18 cellular contexts compared by ENCODE assay signal in genomic region chr17:63345598-63345997, GRCh38.
DNase-seq lines count a peak whose midpoint lies in the region; ATAC-seq and TF ChIP-seq lines count a peak whose summit lies in the region.
"Had no signal": no experiment of that assay in that cellular context is flagged by ENCODE, and none has a peak within 500 bp of the region (broad histone marks: within the 10 kb centered on the region; RNA-seq: fewer than 3 reads in every experiment).

No MANE protein-coding gene starts in this region.

- H2AFZ ChIP-seq in SK-N-SH (ENCODE audit: low read depth) (no peak overlapping the region), osteoblast (ENCODE audit: low read length) (no peak overlapping the region)
- H2AFZ ChIP-seq: GM23338, PC-9 had no signal

- POLR2A ChIA-PET in SK-N-SH (lab: Yijun Ruan, JAX), result no interaction called here

- TF ChIP-seq EP300 in SK-N-SH (IDR thresholded peaks at IDR 0.05; ENCODE audit: borderline replicate concordance in 1 of 2, low read depth in 1 of 2, low read length in 1 of 2), result peak in 1 of 2 experiments; percentile 51; a peak in 1 of 4 replicates

- H3K36me3 ChIP-seq in SK-N-SH (replicated peaks in 1 of 2; ENCODE audit: control insufficient read depth in 1 of 2, insufficient read depth in 2 of 2, low read length in 1 of 2), result peaks cover 53 to 58% of the 10 kb centered on the region in 2 experiments
- H3K36me3 ChIP-seq in osteoblast (ENCODE audit: insufficient read depth, low read length), result peaks cover 9% of the 10 kb centered on the region
- H3K36me3 ChIP-seq: SJCRH30 had no signal

- TF ChIP-seq CTCF in SK-N-SH (IDR thresholded peaks at IDR 0.05) (no peak), fibroblast of mammary gland (conservative IDR thresholded peaks at IDR 0.05; ENCODE audit: control insufficient read depth, insufficient read depth, low read depth, low read length) (no peak), osteoblast (IDR thresholded peaks at IDR 0.05; ENCODE audit: extremely low read depth, low read depth, low read length) (no peak), GM13977 (IDR thresholded peaks at IDR 0.05; ENCODE audit: extremely low read depth, insufficient read depth, missing control alignments) (no peak)

- ATAC-seq in stimulated activated naive CD8-positive, alpha-beta T cell treated with anti-CD3 and anti-CD28 coated beads, Interleukin-15, amount 100 ng/mL, for 72 hours, result no peak
- ATAC-seq: GM23338 had no signal

- no peaks in the 10 kb centered on the region for H3K4me1 Mint-ChIP-seq in stimulated activated naive CD8-positive, alpha-beta T cell treated with anti-CD3 and anti-CD28 coated beads, Interleukin-15, amount 100 ng/mL, for 72 hours

- in situ Hi-C loops in GM13977 (cut with MboI; ENCODE audit: low pct_unique_long_range_greater_than_20kb, low sequenced_read_pairs, unreplicated experiment), result no loop called here

- H4K20me1 ChIP-seq in SK-N-SH (ENCODE audit: insufficient read depth) (no peaks in the 10 kb centered on the region), osteoblast (ENCODE audit: insufficient read depth, low read length) (no peaks in the 10 kb centered on the region)

- H3K4me3 ChIP-seq in SK-N-SH (ENCODE audit: low read depth in 2 of 2, low read length in 1 of 2) (no peak overlapping the region), fibroblast of mammary gland (ENCODE audit: control insufficient read depth, low read depth, low read length) (no peak overlapping the region), osteoblast (ENCODE audit: insufficient read depth, low read length) (no peak overlapping the region)
- H3K4me3 ChIP-seq: GM23338, PC-9, SJCRH30 had no signal

- CTCF ChIA-PET in SK-N-SH (lab: Yijun Ruan, JAX), result interaction anchor here (0.7 to 1.7 kb wide), 3 partner anchors 9 to 61 kb away, joined by 3 to 6 read pairs (median 4); no protein-coding TSS in a partner anchor

- H3K9me2 ChIP-seq in SK-N-SH, result no peaks in the 10 kb centered on the region

- H3K79me2 ChIP-seq in SK-N-SH (ENCODE audit: insufficient read depth) (no peaks in the 10 kb centered on the region), osteoblast (ENCODE audit: insufficient read depth, low read length) (no peaks in the 10 kb centered on the region)

- H3K9me3 ChIP-seq in SK-N-SH (no peaks in the 10 kb centered on the region), osteoblast (ENCODE audit: low read depth, low read length) (no peaks in the 10 kb centered on the region)
- H3K9me3 ChIP-seq: SJCRH30 had no signal

- H3K27ac Mint-ChIP-seq in stimulated activated naive CD8-positive, alpha-beta T cell treated with anti-CD3 and anti-CD28 coated beads, Interleukin-15, amount 100 ng/mL, for 72 hours, result no peak overlapping the region
- H3K27ac Mint-ChIP-seq: GM23338 had no signal

- DNase-seq in EH (ENCODE audit: low read depth), result peak; percentile 89
- no peak for DNase-seq in SK-N-SH
- DNase-seq in fibroblast of mammary gland (ENCODE audit: low read depth), result peak; percentile 68
- peak; percentile 50 for DNase-seq in osteoblast (ENCODE audit: insufficient read length, low spot score, missing footprints)
- DNase-seq in stimulated activated naive CD8-positive, alpha-beta T cell treated with anti-CD3 and anti-CD28 coated beads, Interleukin-15, amount 100 ng/mL, for 72 hours, result no peak
- DNase-seq in amygdala (lab: John Stamatoyannopoulos, UW), result no peak
- DNase-seq in GM13977 (ENCODE audit: low spot score), result no peak
- no peak for DNase-seq in germinal center (ENCODE audit: low spot score)
- DNase-seq: C1 segment of cervical spinal cord, DND-41, GF-D8, NCI-H1048, NCI-H510A treated with DMSO at 0.1 percent for 48 hours, PC-9, SJCRH30, SW 1271 had no signal

- H3K27ac ChIP-seq in SK-N-SH (ENCODE audit: low read depth in 2 of 2, low read length in 1 of 2), result peak overlapping the region in 1 of 2 experiments; percentile 18; a peak in 2 of 4 replicates
- H3K27ac ChIP-seq in osteoblast (ENCODE audit: low read depth, low read length), result no peak overlapping the region
- H3K27ac ChIP-seq: KMS-11, PC-9, SJCRH30 had no signal

- H3K9ac ChIP-seq in SK-N-SH, result no peak overlapping the region
- H3K9ac ChIP-seq: KMS-11 had no signal

- no peak overlapping the region for H3K4me3 Mint-ChIP-seq in stimulated activated naive CD8-positive, alpha-beta T cell treated with anti-CD3 and anti-CD28 coated beads, Interleukin-15, amount 100 ng/mL, for 72 hours
- H3K4me3 Mint-ChIP-seq: GM23338 had no signal

- H3K4me1 ChIP-seq in SK-N-SH (ENCODE audit: control insufficient read depth in 1 of 2, insufficient read depth in 2 of 2, low read depth in 1 of 2, low read length in 1 of 2), result peaks cover 0 to 14% of the 10 kb centered on the region in 2 experiments; a peak in 3 of 4 replicates
- peaks cover 38% of the 10 kb centered on the region for H3K4me1 ChIP-seq in osteoblast (ENCODE audit: insufficient read depth, low read length)
- H3K4me1 ChIP-seq: SJCRH30 had no signal

- H3K9me3 Mint-ChIP-seq in stimulated activated naive CD8-positive, alpha-beta T cell treated with anti-CD3 and anti-CD28 coated beads, Interleukin-15, amount 100 ng/mL, for 72 hours, result no peaks in the 10 kb centered on the region
- H3K9me3 Mint-ChIP-seq: GM23338 had no signal

- H3K4me2 ChIP-seq in SK-N-SH (no peak overlapping the region), osteoblast (ENCODE audit: insufficient read depth, low read length) (no peak overlapping the region)
- H3K4me2 ChIP-seq: GM23338, KMS-11, PC-9 had no signal

- H3F3A ChIP-seq in SK-N-SH (replicated peaks; ENCODE audit: insufficient read depth), result peaks cover 29% of the 10 kb centered on the region

- WGBS in SK-N-SH (ENCODE audit: low lambda C conversion rate), result 20% methylated on average over 1 of the region's 1 CpG

- no peak for TF ChIP-seq RAD21 in SK-N-SH (IDR thresholded peaks at IDR 0.05; ENCODE audit: low read length)

- H3K27me3 Mint-ChIP-seq in stimulated activated naive CD8-positive, alpha-beta T cell treated with anti-CD3 and anti-CD28 coated beads, Interleukin-15, amount 100 ng/mL, for 72 hours, result no peaks in the 10 kb centered on the region

- H3K27me3 ChIP-seq in SK-N-SH (ENCODE audit: insufficient read depth) (no peaks in the 10 kb centered on the region), osteoblast (ENCODE audit: insufficient read depth, low read length) (no peaks in the 10 kb centered on the region)
- H3K27me3 ChIP-seq: SJCRH30 had no signal

TF ChIP-seq in SK-N-SH, 30 proteins besides CTCF, POLR2A, EP300 and RAD21:
- TF ChIP-seq JUND (IDR thresholded peaks at IDR 0.05) (peak; percentile 37; the same call in 1 of the 2 replicates), RXRA (IDR thresholded peaks at IDR 0.05; ENCODE audit: borderline replicate concordance, low read depth) (0 out of 2 replicates have a peak, but pooled peaks have one; percentile 6), TEAD4 (IDR thresholded peaks at IDR 0.05; ENCODE audit: borderline replicate concordance, insufficient read depth) (no peak), YY1 (IDR thresholded peaks at IDR 0.05; ENCODE audit: low read depth) (no peak), TCF12 (IDR thresholded peaks at IDR 0.05) (peak; percentile 63), USF2 (IDR thresholded peaks at IDR 0.05; ENCODE audit: borderline replicate concordance, low read depth, low read length) (no peak), PBX3 (IDR thresholded peaks at IDR 0.05) (peak; percentile 36; the same call in 1 of the 2 replicates), NFIC (IDR thresholded peaks at IDR 0.05; ENCODE audit: borderline replicate concordance) (peak; percentile 38; the same call in 1 of the 2 replicates), USF1 (IDR thresholded peaks at IDR 0.05; ENCODE audit: borderline replicate concordance, low read depth) (no peak), FOXJ3 (CRISPR knock-in tag; IDR thresholded peaks at IDR 0.05) (no peak), MEF2A (IDR thresholded peaks at IDR 0.05; ENCODE audit: borderline replicate concordance, low read depth) (peak; percentile 79), FOSL2 (IDR thresholded peaks at IDR 0.05; ENCODE audit: borderline replicate concordance, low read depth) (peak; percentile 28; the same call in 1 of the 2 replicates), ELF1 (IDR thresholded peaks at IDR 0.05) (no peak), SMC3 (IDR thresholded peaks at IDR 0.05; ENCODE audit: low read depth, low read length) (no peak)

Comparison
In these comparisons a context has a peak if more than half of its experiments do, and no peak if none do; other contexts are left out.
1. DNase-seq: peak in EH (single experiment), fibroblast of mammary gland (single experiment) and osteoblast (single experiment); none in SK-N-SH (single experiment), stimulated activated naive CD8-positive, alpha-beta T cell treated with anti-CD3 and anti-CD28 coated beads, Interleukin-15, amount 100 ng/mL, for 72 hours (0 of 2), amygdala (0 of 56), GM13977 (single experiment) and germinal center (single experiment).